Comparison of ENCODE assay signal across 1 cellular context in the genomic region with DNA sequence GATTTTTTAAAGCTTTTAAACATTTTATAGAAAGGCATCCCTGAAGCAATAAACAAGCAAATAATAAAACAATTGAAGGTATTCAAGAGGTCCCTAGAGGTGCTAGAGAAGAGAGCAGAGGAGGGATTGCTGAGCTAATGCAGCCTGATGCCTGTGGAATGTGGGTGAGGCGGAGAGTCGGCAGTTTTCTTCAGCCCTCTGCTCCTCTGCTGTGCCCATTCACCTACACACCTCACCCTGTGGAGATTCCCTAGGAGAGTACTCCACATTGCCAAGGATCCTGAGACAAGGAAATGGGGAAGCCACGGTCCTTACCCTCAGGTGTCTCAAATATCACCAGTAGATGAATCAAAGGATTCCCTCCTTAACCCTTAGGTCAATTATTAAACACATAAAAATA.
TF ChIP-seq lines count a peak whose summit lies in the region.

No MANE protein-coding gene starts in this region.

TF ChIP-seq in GM23338, 12 proteins besides CTCF, POLR2A, EP300 and RAD21 (continued from another document):
- TF ChIP-seq, protein P1, sequence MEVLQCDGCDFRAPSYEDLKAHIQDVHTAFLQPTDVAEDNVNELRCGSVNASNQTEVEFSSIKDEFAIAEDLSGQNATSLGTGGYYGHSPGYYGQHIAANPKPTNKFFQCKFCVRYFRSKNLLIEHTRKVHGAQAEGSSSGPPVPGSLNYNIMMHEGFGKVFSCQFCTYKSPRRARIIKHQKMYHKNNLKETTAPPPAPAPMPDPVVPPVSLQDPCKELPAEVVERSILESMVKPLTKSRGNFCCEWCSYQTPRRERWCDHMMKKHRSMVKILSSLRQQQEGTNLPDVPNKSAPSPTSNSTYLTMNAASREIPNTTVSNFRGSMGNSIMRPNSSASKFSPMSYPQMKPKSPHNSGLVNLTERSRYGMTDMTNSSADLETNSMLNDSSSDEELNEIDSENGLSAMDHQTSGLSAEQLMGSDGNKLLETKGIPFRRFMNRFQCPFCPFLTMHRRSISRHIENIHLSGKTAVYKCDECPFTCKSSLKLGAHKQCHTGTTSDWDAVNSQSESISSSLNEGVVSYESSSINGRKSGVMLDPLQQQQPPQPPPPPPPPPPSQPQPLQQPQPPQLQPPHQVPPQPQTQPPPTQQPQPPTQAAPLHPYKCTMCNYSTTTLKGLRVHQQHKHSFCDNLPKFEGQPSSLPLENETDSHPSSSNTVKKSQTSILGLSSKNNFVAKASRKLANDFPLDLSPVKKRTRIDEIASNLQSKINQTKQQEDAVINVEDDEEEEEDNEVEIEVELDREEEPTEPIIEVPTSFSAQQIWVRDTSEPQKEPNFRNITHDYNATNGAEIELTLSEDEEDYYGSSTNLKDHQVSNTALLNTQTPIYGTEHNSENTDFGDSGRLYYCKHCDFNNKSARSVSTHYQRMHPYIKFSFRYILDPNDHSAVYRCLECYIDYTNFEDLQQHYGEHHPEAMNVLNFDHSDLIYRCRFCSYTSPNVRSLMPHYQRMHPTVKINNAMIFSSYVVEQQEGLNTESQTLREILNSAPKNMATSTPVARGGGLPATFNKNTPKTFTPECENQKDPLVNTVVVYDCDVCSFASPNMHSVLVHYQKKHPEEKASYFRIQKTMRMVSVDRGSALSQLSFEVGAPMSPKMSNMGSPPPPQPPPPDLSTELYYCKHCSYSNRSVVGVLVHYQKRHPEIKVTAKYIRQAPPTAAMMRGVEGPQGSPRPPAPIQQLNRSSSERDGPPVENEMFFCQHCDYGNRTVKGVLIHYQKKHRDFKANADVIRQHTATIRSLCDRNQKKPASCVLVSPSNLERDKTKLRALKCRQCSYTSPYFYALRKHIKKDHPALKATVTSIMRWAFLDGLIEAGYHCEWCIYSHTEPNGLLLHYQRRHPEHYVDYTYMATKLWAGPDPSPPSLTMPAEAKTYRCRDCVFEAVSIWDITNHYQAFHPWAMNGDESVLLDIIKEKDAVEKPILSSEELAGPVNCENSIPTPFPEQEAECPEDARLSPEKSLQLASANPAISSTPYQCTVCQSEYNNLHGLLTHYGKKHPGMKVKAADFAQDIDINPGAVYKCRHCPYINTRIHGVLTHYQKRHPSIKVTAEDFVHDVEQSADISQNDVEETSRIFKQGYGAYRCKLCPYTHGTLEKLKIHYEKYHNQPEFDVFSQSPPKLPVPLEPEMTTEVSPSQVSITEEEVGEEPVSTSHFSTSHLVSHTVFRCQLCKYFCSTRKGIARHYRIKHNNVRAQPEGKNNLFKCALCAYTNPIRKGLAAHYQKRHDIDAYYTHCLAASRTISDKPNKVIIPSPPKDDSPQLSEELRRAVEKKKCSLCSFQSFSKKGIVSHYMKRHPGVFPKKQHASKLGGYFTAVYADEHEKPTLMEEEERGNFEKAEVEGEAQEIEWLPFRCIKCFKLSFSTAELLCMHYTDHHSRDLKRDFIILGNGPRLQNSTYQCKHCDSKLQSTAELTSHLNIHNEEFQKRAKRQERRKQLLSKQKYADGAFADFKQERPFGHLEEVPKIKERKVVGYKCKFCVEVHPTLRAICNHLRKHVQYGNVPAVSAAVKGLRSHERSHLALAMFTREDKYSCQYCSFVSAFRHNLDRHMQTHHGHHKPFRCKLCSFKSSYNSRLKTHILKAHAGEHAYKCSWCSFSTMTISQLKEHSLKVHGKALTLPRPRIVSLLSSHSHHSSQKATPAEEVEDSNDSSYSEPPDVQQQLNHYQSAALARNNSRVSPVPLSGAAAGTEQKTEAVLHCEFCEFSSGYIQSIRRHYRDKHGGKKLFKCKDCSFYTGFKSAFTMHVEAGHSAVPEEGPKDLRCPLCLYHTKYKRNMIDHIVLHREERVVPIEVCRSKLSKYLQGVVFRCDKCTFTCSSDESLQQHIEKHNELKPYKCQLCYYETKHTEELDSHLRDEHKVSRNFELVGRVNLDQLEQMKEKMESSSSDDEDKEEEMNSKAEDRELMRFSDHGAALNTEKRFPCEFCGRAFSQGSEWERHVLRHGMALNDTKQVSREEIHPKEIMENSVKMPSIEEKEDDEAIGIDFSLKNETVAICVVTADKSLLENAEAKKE (CRISPR knock-in tag; IDR thresholded peaks at IDR 0.05) = peak; percentile 81
